ENCODE assay signal across 10 cellular contexts in the genomic region with DNA sequence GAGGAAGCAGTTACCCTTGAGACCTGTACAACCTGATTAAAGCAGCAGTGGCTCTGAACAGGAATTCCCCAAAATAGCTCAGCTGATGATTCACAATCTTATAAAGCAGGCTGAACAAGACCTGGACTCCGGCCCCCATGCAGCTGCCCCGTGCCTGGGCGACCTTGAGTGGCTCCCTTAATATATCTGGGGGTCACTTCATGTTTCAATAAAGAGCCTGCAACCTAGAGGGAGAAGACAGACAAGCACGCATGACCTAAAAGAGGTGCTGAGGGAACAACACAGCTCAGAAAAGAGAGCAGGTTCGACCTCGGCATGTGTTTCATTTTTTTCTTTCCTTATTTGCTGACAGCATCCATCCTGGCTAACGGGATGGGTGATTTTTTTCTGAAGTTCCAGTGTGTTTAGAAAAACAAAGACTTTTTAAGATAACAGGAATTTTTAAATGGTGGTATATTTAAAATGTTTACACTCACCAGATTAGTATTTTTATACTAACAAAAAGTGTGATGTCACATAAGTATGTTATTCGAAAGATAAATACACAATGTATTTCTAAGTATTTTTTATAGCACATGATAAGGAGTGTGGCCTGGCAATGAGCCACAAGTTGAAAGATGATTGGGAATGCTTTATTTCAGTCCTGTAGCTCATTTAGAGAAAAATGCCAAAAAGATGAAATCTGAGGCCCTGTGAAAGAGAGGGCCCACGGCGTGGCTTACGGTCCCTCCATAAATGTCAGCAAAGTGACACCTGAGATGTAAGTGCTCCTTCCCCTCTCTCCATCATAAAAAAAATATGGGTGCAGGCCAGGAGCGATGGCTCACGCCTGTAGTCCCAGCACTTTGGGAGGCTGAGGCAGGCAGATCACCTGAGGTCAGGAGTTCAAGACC.
DNase-seq lines count a peak whose midpoint lies in the region; ATAC-seq, FAIRE-seq and TF ChIP-seq lines count a peak whose summit lies in the region.
"Had no signal": no experiment of that assay in that cellular context is flagged by ENCODE, and none has a peak within 500 bp of the region (broad histone marks: within the 10 kb centered on the region; RNA-seq: fewer than 3 reads in every experiment).

No MANE protein-coding gene starts in this region.

- H3K27ac ChIP-seq in OCI-LY7 (ENCODE audit: low read depth, low read length, poor library complexity, severe bottlenecking) (peak overlapping the region; percentile 49), pancreas (peak overlapping the region in 2 of 4 donors; percentile 50 to 52)

- H3K27me3 Mint-ChIP-seq in T-helper 17 cell = peaks cover 19% of the 10 kb centered on the region
- H3K27me3 Mint-ChIP-seq: activated naive CD8-positive, alpha-beta T cell had no signal

- H3K36me3 ChIP-seq in OCI-LY7 (ENCODE audit: insufficient read depth, low read length) (no peaks in the 10 kb centered on the region), pancreas (no peaks in the 10 kb centered on the region)

- peak; percentile 72 for ATAC-seq in esophagus mucosa
- ATAC-seq in pancreas = peak; percentile 58 to 83 (median 72)
- no peak for ATAC-seq in T-helper 17 cell
- ATAC-seq in GM21390 (IDR thresholded peaks at IDR 0.05; ENCODE audit: unreplicated experiment) = no peak

- 40 to 41% methylated on average over 13 of the region's 13 CpGs for WGBS in pancreas, 2 donors

- TF ChIP-seq CTCF in OCI-LY7 (conservative IDR thresholded peaks at IDR 0.05; ENCODE audit: low read length) (no peak), pancreas (IDR thresholded peaks at IDR 0.05) (no peak)

- peaks cover 55% of the 10 kb centered on the region for H3K4me1 ChIP-seq in OCI-LY7 (ENCODE audit: insufficient read depth, low read length, poor library complexity, severe bottlenecking)
- H3K4me1 ChIP-seq in pancreas = peaks cover 12 to 18% (median 13%) of the 10 kb centered on the region in 3 donors

- FAIRE-seq in pancreas (lab: Jason Lieb, UNC) = no peak

- no peak overlapping the region for H3K4me3 Mint-ChIP-seq in T-helper 17 cell
- H3K4me3 Mint-ChIP-seq: activated naive CD8-positive, alpha-beta T cell had no signal

- H3K4me3 ChIP-seq in OCI-LY7 (ENCODE audit: low read depth, low read length, poor library complexity, severe bottlenecking) (peak overlapping the region; percentile 29), pancreas (no peak overlapping the region)

- H4K20me1 ChIP-seq in OCI-LY7 (ENCODE audit: insufficient read depth, low read length) = no peaks in the 10 kb centered on the region

- intact Hi-C loops in OCI-LY7 (cut with micrococcal nuclease; ENCODE audit: unreplicated experiment) (loop anchor here (1.0 to 10.0 kb wide), 4 partner anchors 114 to 630 kb away; partner anchors contain the start of gene LCOR), pancreas (cut with DNase I) (loop anchor here in 1 of 3 donors (5.0 kb wide), 1 partner anchor 257 kb away; no protein-coding TSS in a partner anchor)

- peak overlapping the region; percentile 61 for H3K4me2 ChIP-seq in OCI-LY7 (ENCODE audit: low read length)

- no peaks in the 10 kb centered on the region for H3K79me2 ChIP-seq in OCI-LY7 (ENCODE audit: insufficient read depth, low read depth, low read length)

- peak overlapping the region; percentile 87 for H2AFZ ChIP-seq in OCI-LY7 (ENCODE audit: low read length)

- no peaks in the 10 kb centered on the region for H3K27me3 ChIP-seq in pancreas

- no peaks in the 10 kb centered on the region for H3K4me1 Mint-ChIP-seq in T-helper 17 cell

- no peaks in the 10 kb centered on the region for H3K36me3 Mint-ChIP-seq in T-helper 17 cell (ENCODE audit: low read depth)
- H3K36me3 Mint-ChIP-seq: activated naive CD8-positive, alpha-beta T cell had no signal

- H3K9me2 ChIP-seq in OCI-LY7 (ENCODE audit: insufficient read depth, low read length) = no peaks in the 10 kb centered on the region

- DNase-seq in EL (peak; percentile 86), OCI-LY7 (ENCODE audit: low spot score) (peak; percentile 59), pancreas (peak in 3 of 6 donors; percentile 33 to 64 (median 44)), SIG-M5 (lab: John Stamatoyannopoulos, UW) (no peak), T-helper 17 cell (no peak), NCI-H1436 treated with DMSO at 0.1 percent for 48 hours (lab: John Stamatoyannopoulos, UW) (no peak)
- DNase-seq: stimulated activated naive CD4-positive, alpha-beta T cell had no signal

- POLR2A ChIA-PET in OCI-LY7 (lab: Charles Lee) = interaction anchor here (0.7 to 2.3 kb wide), 5 partner anchors 8 to 304 kb away, joined by 3 to 8 read pairs (median 4); no protein-coding TSS in a partner anchor

- no peak overlapping the region for H3K27ac Mint-ChIP-seq in T-helper 17 cell
- H3K27ac Mint-ChIP-seq: activated naive CD8-positive, alpha-beta T cell had no signal

- CTCF ChIA-PET in OCI-LY7 (lab: Charles Lee; ENCODE audit: unreplicated experiment) = interaction anchor here (0.6 to 2.7 kb wide), 4 partner anchors 8 to 38 kb away, joined by 3 to 7 read pairs (median 4); no protein-coding TSS in a partner anchor

- no TSS peak for BruUV-seq in OCI-LY7 (replicated peaks; lab: Mats Ljungman, UMichigan)

- H3K9me3 ChIP-seq in OCI-LY7 (ENCODE audit: low read length) (no peaks in the 10 kb centered on the region), pancreas (no peaks in the 10 kb centered on the region), T-helper 17 cell (ENCODE audit: control insufficient read depth, low read length, poor library complexity, severe bottlenecking) (no peaks in the 10 kb centered on the region)

Comparison
In these comparisons a context has a peak if more than half of its experiments do, and no peak if none do; other contexts are left out.
1. DNase-seq: peak in EL (single experiment) and OCI-LY7 (single experiment); none in SIG-M5 (single experiment), T-helper 17 cell (0 of 3) and NCI-H1436 treated with DMSO at 0.1 percent for 48 hours (single experiment).
2. ATAC-seq: peak in esophagus mucosa (single experiment) and pancreas (4 of 4); none in T-helper 17 cell (single experiment) and GM21390 (single experiment).